In genomic region chr2:8643996-8644356, GRCh38 we compare ENCODE assay signal across 17 cellular contexts. TPM values are rescaled to one million over a fixed set of nuclear protein-coding genes. Genes with fewer than 3 reads are reported as not detected.
A peak's percentile ranks its signal among the peaks of the same experiment; 100 is the strongest.
DNase-seq lines count a peak whose midpoint lies in the region; ATAC-seq, FAIRE-seq and TF ChIP-seq lines count a peak whose summit lies in the region.
"Had no signal": no experiment of that assay in that cellular context is flagged by ENCODE, and none has a peak within 500 bp of the region (broad histone marks: within the 10 kb centered on the region; RNA-seq: fewer than 3 reads in every experiment).

No MANE protein-coding gene starts in this region.

- no peak for TF ChIP-seq CTCF in K562 (IDR thresholded peaks at IDR 0.05 in 2 of 3, conservative IDR thresholded peaks at IDR 0.05 in 1 of 3; ENCODE audit: insufficient read depth in 2 of 3, low read depth in 1 of 3, low read length in 3 of 3)
- TF ChIP-seq CTCF in neural progenitor cell (IDR thresholded peaks at IDR 0.05), result no peak
- no peak for TF ChIP-seq CTCF in spleen (IDR thresholded peaks at IDR 0.05 in 8 of 11, conservative IDR thresholded peaks at IDR 0.05 in 3 of 11)
- no peak for TF ChIP-seq CTCF in stomach (IDR thresholded peaks at IDR 0.05)

- FAIRE-seq in K562 (lab: Jason Lieb, UNC), result no peak

- intact Hi-C loops in K562 (cut with micrococcal nuclease) (loop anchor here (2.0 kb wide), 1 partner anchor 41 kb away; no protein-coding TSS in a partner anchor), spleen (cut with DNase I; ENCODE audit: low total_unique reads) (no loop called here), stomach (cut with DNase I; ENCODE audit: low total_unique reads) (no loop called here)

- H3K27me3 Mint-ChIP-seq in neural progenitor cell (ENCODE audit: insufficient read depth, low read depth), result peaks cover 21% of the 10 kb centered on the region

- in situ Hi-C loops in K562 (cut with MboI), result no loop called here

- peaks cover 10% of the 10 kb centered on the region for H3K9me3 Mint-ChIP-seq in neural progenitor cell
- H3K9me3 Mint-ChIP-seq: CD8-positive, alpha-beta T cell had no signal

- H3F3A ChIP-seq in neural progenitor cell (ENCODE audit: low read depth), result peaks cover 36% of the 10 kb centered on the region

- H3K4me1 Mint-ChIP-seq in neural progenitor cell, result peaks cover 66% of the 10 kb centered on the region

- H3K4me2 ChIP-seq in K562 (ENCODE audit: insufficient read depth, low read length), result no peak overlapping the region
- H3K4me2 ChIP-seq in neural progenitor cell, result no peak overlapping the region
- H3K4me2 ChIP-seq: PC-9 had no signal

- CTCF ChIA-PET in K562 (lab: Yijun Ruan, JAX; ENCODE audit: low intra/inter-chr PET ratio), result no interaction called here

- H3K36me3 ChIP-seq in K562 (ENCODE audit: control insufficient read depth, insufficient read depth, low read length) (no peaks in the 10 kb centered on the region), neural progenitor cell (no peaks in the 10 kb centered on the region), spleen (no peaks in the 10 kb centered on the region), MG63 (no peaks in the 10 kb centered on the region), stomach (no peaks in the 10 kb centered on the region)
- H3K36me3 ChIP-seq: BE2C had no signal

- DNase-seq in activated effector memory CD4-positive, alpha-beta T cell treated with anti-CD3 and anti-CD28 coated beads, Interleukin-2, amount 50 U/mL, for 16 hours, result peak; percentile 37
- no peak for DNase-seq in activated effector memory CD4-positive, alpha-beta T cell treated with Interleukin-2 at 50 U/mL for 16 hours
- no peak for DNase-seq in K562 (ENCODE audit: extremely low read depth in 1 of 4, low spot score in 3 of 4)
- DNase-seq in neural progenitor cell (ENCODE audit: low spot score), result no peak
- peak; percentile 52 for DNase-seq in spleen
- no peak for DNase-seq in MG63
- no peak for DNase-seq in stomach
- DNase-seq in NOMO-1 (lab: John Stamatoyannopoulos, UW; ENCODE audit: unreplicated experiment in 2 of 2), result no peak
- DNase-seq: 8988T; BE2C; CD8-positive, alpha-beta T cell; HCEC 1CT; NCI-H1092; NCI-H146; NCI-H2081; NCI-H82; PC-9 had no signal

- H3K9me1 ChIP-seq in K562 (ENCODE audit: control insufficient read depth, insufficient read depth, low read length), result peaks cover under 1% of the 10 kb centered on the region

- no peaks in the 10 kb centered on the region for H3K79me2 ChIP-seq in K562 (ENCODE audit: control insufficient read depth, insufficient read depth, low read length)
- no peaks in the 10 kb centered on the region for H3K79me2 ChIP-seq in neural progenitor cell (ENCODE audit: low read depth)

- peak overlapping the region; percentile 93 for H3K27ac Mint-ChIP-seq in neural progenitor cell
- H3K27ac Mint-ChIP-seq: CD8-positive, alpha-beta T cell had no signal

- no peak for TF ChIP-seq EP300 in K562 (IDR thresholded peaks at IDR 0.05; ENCODE audit: low read length)
- TF ChIP-seq EP300 in stomach (IDR thresholded peaks at IDR 0.05), result no peak

- POLR2A ChIA-PET in K562 (lab: Yijun Ruan, JAX), result interaction anchor here (0.6 to 2.4 kb wide), 2 partner anchors 11 to 13 kb away, joined by 5 to 6 read pairs; no protein-coding TSS in a partner anchor

- H3K4me3 Mint-ChIP-seq in neural progenitor cell, result no peak overlapping the region
- H3K4me3 Mint-ChIP-seq: CD8-positive, alpha-beta T cell had no signal

- TF ChIP-seq RAD21 in K562 (CRISPR knock-in tag; conservative IDR thresholded peaks at IDR 0.05 in 1 of 2, IDR thresholded peaks at IDR 0.05 in 1 of 2), result no peak

- H4K20me1 ChIP-seq in K562 (replicated peaks; ENCODE audit: control insufficient read depth, insufficient read depth, low read length), result no peaks in the 10 kb centered on the region
- H4K20me1 ChIP-seq in neural progenitor cell (ENCODE audit: low read depth), result no peaks in the 10 kb centered on the region

- no TSS peak for BruUV-seq in K562 (replicated peaks; lab: Mats Ljungman, UMichigan)

- H3K27ac ChIP-seq in K562 (ENCODE audit: extremely low read depth, low read depth, low read length), result no peak overlapping the region
- no peak overlapping the region for H3K27ac ChIP-seq in neural progenitor cell
- peak overlapping the region in 1 of 8 donors; percentile 67 for H3K27ac ChIP-seq in spleen
- H3K27ac ChIP-seq in stomach, result no peak overlapping the region
- H3K27ac ChIP-seq: PC-9 had no signal

- TF ChIP-seq POLR2A in K562 (conservative IDR thresholded peaks at IDR 0.05) (no peak), spleen (IDR thresholded peaks at IDR 0.05) (no peak), stomach (IDR thresholded peaks at IDR 0.05) (no peak)

- H3K9me3 ChIP-seq in K562 (replicated peaks; ENCODE audit: control insufficient read depth, insufficient read depth, low read depth, low read length) (no peaks in the 10 kb centered on the region), neural progenitor cell (ENCODE audit: low read depth) (no peaks in the 10 kb centered on the region), spleen (peaks cover 0 to 19% (median 9%) of the 10 kb centered on the region in 8 donors), MG63 (no peaks in the 10 kb centered on the region), stomach (peaks cover 0 to 9% (median 4%) of the 10 kb centered on the region in 4 donors)
- H3K9me3 ChIP-seq: BE2C had no signal

- 58% methylated on average over 5 of the region's 5 CpGs for WGBS in K562 (ENCODE audit: insufficient coverage, low coverage, missing lambda C conversion rate)
- WGBS in spleen, 5 donors, result 82 to 92% (median 89%) methylated on average over 5 of the region's 5 CpGs
- WGBS in stomach, 5 donors, result 94 to 99% (median 96%) methylated on average over 5 of the region's 5 CpGs

- H3K9ac ChIP-seq in K562 (ENCODE audit: insufficient read depth in 1 of 2, low read depth in 2 of 2, low read length in 2 of 2) (no peak overlapping the region), neural progenitor cell (no peak overlapping the region)

- peak overlapping the region; percentile 97; the same call in 1 of the 2 replicates for H2AFZ ChIP-seq in K562 (ENCODE audit: low read depth, low read length)
- H2AFZ ChIP-seq in neural progenitor cell (replicated peaks), result no peak overlapping the region
- H2AFZ ChIP-seq: PC-9 had no signal

- H3K36me3 Mint-ChIP-seq in neural progenitor cell, result peaks cover 7% of the 10 kb centered on the region
- H3K36me3 Mint-ChIP-seq: CD8-positive, alpha-beta T cell had no signal

- no peak for ATAC-seq in K562
- ATAC-seq: CD8-positive, alpha-beta T cell had no signal

- peaks cover 17 to 26% of the 10 kb centered on the region in 2 experiments; a peak in 4 of 5 replicates for H3K27me3 ChIP-seq in K562 (ENCODE audit: control insufficient read depth in 2 of 2, insufficient read depth in 2 of 2, low read length in 2 of 2)
- H3K27me3 ChIP-seq in neural progenitor cell, result no peaks in the 10 kb centered on the region
- H3K27me3 ChIP-seq in spleen (replicated peaks in 1 of 7), result no peaks in the 10 kb centered on the region
- H3K27me3 ChIP-seq in MG63, result no peaks in the 10 kb centered on the region
- H3K27me3 ChIP-seq in stomach, result no peaks in the 10 kb centered on the region
- H3K27me3 ChIP-seq: BE2C had no signal

- no peak overlapping the region for H3K4me3 ChIP-seq in K562
- H3K4me3 ChIP-seq in neural progenitor cell, result no peak overlapping the region
- H3K4me3 ChIP-seq in spleen, result no peak overlapping the region
- H3K4me3 ChIP-seq in MG63, result no peak overlapping the region
- H3K4me3 ChIP-seq in stomach, result no peak overlapping the region
- H3K4me3 ChIP-seq: PC-9 had no signal

- H3K4me1 ChIP-seq in K562 (replicated peaks in 1 of 2; ENCODE audit: control insufficient read depth in 2 of 2, insufficient read depth in 2 of 2, low read length in 2 of 2) (peaks cover 3 to 24% of the 10 kb centered on the region in 2 experiments; a peak in 3 of 5 replicates), neural progenitor cell (peaks cover 34% of the 10 kb centered on the region), spleen (peaks cover 0 to 27% (median 10%) of the 10 kb centered on the region in 6 donors), stomach (peaks cover 0 to 18% (median 7%) of the 10 kb centered on the region in 4 donors)
- H3K4me1 ChIP-seq: BE2C had no signal

TF ChIP-seq in K562, 482 proteins besides CTCF, POLR2A, EP300 and RAD21 (continues in another document):
- no peak for TF ChIP-seq SETDB1 (IDR thresholded peaks at IDR 0.05; ENCODE audit: low read length)

RNA-seq across cellular contexts. Expression of gene ID2, which starts 37.9 kb away (rescaled TPM):
- 13.4 and 28.3 TPM in 2 replicates for total RNA-seq in K562 (2011; cell fraction: chromatin; rRNA removed; ENCODE audit: low replicate concordance)
- total RNA-seq in K562 (2011; cell fraction: nucleolus; rRNA removed), result 27.2 and 33.5 TPM in 2 replicates
- total RNA-seq in K562 (2011; cell fraction: nucleoplasm; rRNA removed), result 24.2 and 26.6 TPM in 2 replicates
- 11.3 and 16.6 TPM in 2 replicates for total RNA-seq in K562 (2014; rRNA removed)
- total RNA-seq in K562 (2014; rRNA removed; fragmentation: Illumina TruSeq; extraction: Trizol), result 9.3 and 11.0 TPM in 2 replicates
- 6.2 and 8.0 TPM in 2 replicates for total RNA-seq in K562 (2015; rRNA removed; fragmentation: Illumina TruSeq; extraction: Trizol)
- total RNA-seq in K562 (2021), result 8.3 and 11.1 TPM in 2 replicates
- polyA plus RNA-seq in K562 (2011; rRNA removed), result 16.7 and 29.0 TPM in 2 replicates
- 22.2 and 66.4 TPM in 2 replicates for polyA plus RNA-seq in K562 (2011; cell fraction: cytosol; rRNA removed)
- polyA plus RNA-seq in K562 (2011; cell fraction: nucleus; rRNA removed), result 29.5 and 79.3 TPM in 2 replicates
- 20.6 and 22.3 TPM in 2 replicates for polyA plus RNA-seq in K562 (2012)
- polyA plus RNA-seq in K562 (2014; fragmentation: Illumina TruSeq; extraction: Trizol), result 14.9 and 20.5 TPM in 2 replicates
- 10 to 100 TPM; 17.4 to 23.1 TPM for polyA plus RNA-seq in K562 (2014; fragmentation: Nextera tagmentation; extraction: Ambion mirVana)
- polyA plus RNA-seq in K562 (2014; rRNA removed), result 28.8 and 35.7 TPM in 2 replicates
- polyA minus RNA-seq in K562 (2011; rRNA and poly(A)+ RNA removed), result 8.8 and 21.6 TPM in 2 replicates
- 6.0 and 9.3 TPM in 2 replicates for polyA minus RNA-seq in K562 (2011; cell fraction: cytosol; rRNA and poly(A)+ RNA removed)
- polyA minus RNA-seq in K562 (2011; cell fraction: nucleus; rRNA and poly(A)+ RNA removed), result 38.2 and 39.5 TPM in 2 replicates
- 140 and 224 TPM in 2 replicates for total RNA-seq in neural progenitor cell (ENCODE audit: low replicate concordance)
- 100 to 1,000 TPM in 4 of 7 donors, 10 to 100 TPM in 3; 80.4 to 343 (median 109) TPM for total RNA-seq in spleen
- polyA plus RNA-seq in spleen, result 10 to 100 TPM; 42.8 to 73.9 (median 59.7) TPM
- total RNA-seq in MG63 (2014; rRNA removed; shearing (Covaris generic); ENCODE audit: low replicate concordance), result 64.1 and 77.3 TPM in 2 replicates
- total RNA-seq in stomach, result 100 to 1,000 TPM in 4 of 5 donors, 10 to 100 TPM in 1; 89.8 to 255 (median 176) TPM
- polyA plus RNA-seq in stomach, result 10 to 100 TPM; 40.6 to 67.2 (median 57.6) TPM

Comparison
In these comparisons a context has a peak if more than half of its experiments do, and no peak if none do; other contexts are left out.
1. DNase-seq: peak in activated effector memory CD4-positive, alpha-beta T cell treated with anti-CD3 and anti-CD28 coated beads, Interleukin-2, amount 50 U/mL, for 16 hours (single experiment) and spleen (single experiment); none in activated effector memory CD4-positive, alpha-beta T cell treated with Interleukin-2 at 50 U/mL for 16 hours (single experiment), K562 (0 of 4), neural progenitor cell (single experiment), MG63 (single experiment), stomach (single experiment) and NOMO-1 (0 of 2).